22 cellular contexts compared by ENCODE assay signal in the genomic region with DNA sequence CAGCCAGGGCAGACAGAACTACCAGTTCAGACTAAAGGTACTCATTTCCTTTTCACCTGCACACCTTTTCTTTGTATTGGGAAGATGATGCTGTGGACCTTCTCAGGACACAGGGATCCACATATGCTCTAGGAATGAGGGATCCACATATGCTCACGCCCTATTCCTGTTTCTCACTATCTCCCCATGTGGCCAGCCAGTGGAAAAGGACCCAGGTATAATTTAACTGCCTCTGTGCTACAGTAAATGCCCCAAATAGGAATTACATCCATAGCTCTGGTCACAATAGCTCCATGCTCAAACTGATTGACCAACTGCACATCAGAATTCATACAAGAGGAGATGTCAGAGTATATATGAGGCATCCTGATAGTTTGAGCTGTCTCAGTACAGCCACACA. TPM values are rescaled to one million over a fixed set of nuclear protein-coding genes. Genes with fewer than 3 reads are reported as not detected.
A peak's percentile ranks its signal among the peaks of the same experiment; 100 is the strongest.
DNase-seq lines count a peak whose midpoint lies in the region; ATAC-seq, FAIRE-seq and TF ChIP-seq lines count a peak whose summit lies in the region.
"Had no signal": no experiment of that assay in that cellular context is flagged by ENCODE, and none has a peak within 500 bp of the region (broad histone marks: within the 10 kb centered on the region; RNA-seq: fewer than 3 reads in every experiment).

No MANE protein-coding gene starts in this region.

- H3K4me2 ChIP-seq in astrocyte (ENCODE audit: low read length), result peak overlapping the region; percentile 17

- no peaks in the 10 kb centered on the region for H3K9me3 ChIP-seq in BE2C
- no peaks in the 10 kb centered on the region for H3K9me3 ChIP-seq in astrocyte (ENCODE audit: insufficient read depth, low read depth, low read length)
- no peaks in the 10 kb centered on the region for H3K9me3 ChIP-seq in CD8-positive, alpha-beta T cell (ENCODE audit: low read length)
- H3K9me3 ChIP-seq in colonic mucosa, result no peaks in the 10 kb centered on the region
- H3K9me3 ChIP-seq: body of pancreas had no signal

- no peaks in the 10 kb centered on the region for H3K79me2 ChIP-seq in astrocyte (ENCODE audit: insufficient read depth, low read length)

- TF ChIP-seq CTCF in BE2C (IDR thresholded peaks at IDR 0.05; ENCODE audit: low read depth, low read length), result peak; percentile 3; the same call in 1 of the 2 replicates
- TF ChIP-seq CTCF in astrocyte (IDR thresholded peaks at IDR 0.05; ENCODE audit: insufficient read depth, low read depth, low read length), result no peak
- TF ChIP-seq CTCF in nephron (IDR thresholded peaks at IDR 0.05; ENCODE audit: unreplicated experiment in 3 of 3), result no peak
- TF ChIP-seq CTCF in CD8-positive, alpha-beta T cell (IDR thresholded peaks at IDR 0.05), result no peak
- no peak for TF ChIP-seq CTCF in colonic mucosa (IDR thresholded peaks at IDR 0.05)

- H3K4me1 ChIP-seq in BE2C (peaks cover 3% of the 10 kb centered on the region; the same call in 1 of the 2 replicates), astrocyte (ENCODE audit: insufficient read depth, low read length) (peaks cover 29% of the 10 kb centered on the region), colonic mucosa (no peaks in the 10 kb centered on the region)
- no peaks in the 10 kb centered on the region for H3K4me1 ChIP-seq in CD8-positive, alpha-beta T cell (ENCODE audit: insufficient read depth, low read length)

- H3K27me3 ChIP-seq in BE2C (no peaks in the 10 kb centered on the region), astrocyte (ENCODE audit: insufficient read depth, low read length) (no peaks in the 10 kb centered on the region), colonic mucosa (no peaks in the 10 kb centered on the region)
- no peaks in the 10 kb centered on the region for H3K27me3 ChIP-seq in CD8-positive, alpha-beta T cell (ENCODE audit: insufficient read depth, low read length)
- H3K27me3 ChIP-seq: body of pancreas had no signal

- no peak for TF ChIP-seq POLR2A in H54 (IDR thresholded peaks at IDR 0.05; ENCODE audit: low read depth, low read length)

- H2AFZ ChIP-seq in astrocyte (ENCODE audit: low read depth, low read length), result no peak overlapping the region

- no peak overlapping the region for H3K4me3 Mint-ChIP-seq in astrocyte (ENCODE audit: unreplicated experiment)
- H3K4me3 Mint-ChIP-seq in nephron, result no peak overlapping the region
- no peak overlapping the region for H3K4me3 Mint-ChIP-seq in CD8-positive, alpha-beta T cell
- H3K4me3 Mint-ChIP-seq: activated CD4-positive, alpha-beta T cell treated with anti-CD3 and anti-CD28 coated beads, Interleukin-2, amount 10 ng/mL, durations not matched to agents 24 days and 14 days; activated naive CD8-positive, alpha-beta T cell; activated T-helper 17 cell treated with anti-CD3 and anti-CD28 coated beads, Interleukin-2, amount 50 U/mL, for 72 hours; dendritic cell treated with granulocyte-macrophage colony-stimulating factor and Interleukin-4, amounts not matched to agents 40 ng/mL and 50 ng/mL, for 4 days; memory B cell had no signal

- ATAC-seq in CD8-positive, alpha-beta T cell, result no peak
- ATAC-seq: activated T-helper 17 cell treated with anti-CD3 and anti-CD28 coated beads, Interleukin-2, amount 50 U/mL, for 72 hours; body of pancreas had no signal

- H3K9ac ChIP-seq in astrocyte (ENCODE audit: low read length) (no peak overlapping the region), colonic mucosa (ENCODE audit: low read depth in 2 of 2, low read length in 2 of 2) (no peak overlapping the region)

- intact Hi-C loops in CD8-positive, alpha-beta T cell (cut with DNase I, micrococcal nuclease), result no loop called here
- intact Hi-C loops in colonic mucosa (cut with DNase I), result no loop called here

- H4K20me1 ChIP-seq in astrocyte (ENCODE audit: insufficient read depth, low read length), result no peaks in the 10 kb centered on the region

- H3K27me3 Mint-ChIP-seq in astrocyte (ENCODE audit: low read depth, unreplicated experiment), result no peaks in the 10 kb centered on the region
- peaks cover 3% of the 10 kb centered on the region for H3K27me3 Mint-ChIP-seq in nephron (ENCODE audit: low read depth)
- peaks cover 5% of the 10 kb centered on the region for H3K27me3 Mint-ChIP-seq in CD8-positive, alpha-beta T cell (ENCODE audit: low read depth)
- H3K27me3 Mint-ChIP-seq: activated CD4-positive, alpha-beta T cell treated with anti-CD3 and anti-CD28 coated beads, Interleukin-2, amount 10 ng/mL, durations not matched to agents 24 days and 14 days had no signal

- H3K36me3 ChIP-seq in BE2C, result no peaks in the 10 kb centered on the region
- H3K36me3 ChIP-seq in astrocyte (ENCODE audit: insufficient read depth, low read length), result no peaks in the 10 kb centered on the region
- H3K36me3 ChIP-seq in CD8-positive, alpha-beta T cell (ENCODE audit: insufficient read depth, low read length), result no peaks in the 10 kb centered on the region
- H3K36me3 ChIP-seq in colonic mucosa, result no peaks in the 10 kb centered on the region

- no peak overlapping the region for H3K4me3 ChIP-seq in BE2C (ENCODE audit: low read depth, low read length)
- H3K4me3 ChIP-seq in astrocyte (ENCODE audit: insufficient read depth, low read depth, low read length), result no peak overlapping the region
- no peak overlapping the region for H3K4me3 ChIP-seq in CD8-positive, alpha-beta T cell (ENCODE audit: low read depth, low read length)
- no peak overlapping the region for H3K4me3 ChIP-seq in colonic mucosa
- H3K4me3 ChIP-seq: body of pancreas had no signal

- H3K9me3 Mint-ChIP-seq in astrocyte (ENCODE audit: unreplicated experiment) (peaks cover 1% of the 10 kb centered on the region), nephron (no peaks in the 10 kb centered on the region)
- H3K9me3 Mint-ChIP-seq in CD8-positive, alpha-beta T cell, result no peaks in the 10 kb centered on the region
- H3K9me3 Mint-ChIP-seq: activated CD4-positive, alpha-beta T cell treated with anti-CD3 and anti-CD28 coated beads, Interleukin-2, amount 10 ng/mL, durations not matched to agents 24 days and 14 days; activated T-helper 17 cell treated with anti-CD3 and anti-CD28 coated beads, Interleukin-2, amount 50 U/mL, for 72 hours; memory B cell had no signal

- CTCF ChIA-PET in CD8-positive, alpha-beta T cell (lab: Charles Lee), result no interaction called here

- no peak for FAIRE-seq in astrocyte (lab: Jason Lieb, UNC)
- no peak for FAIRE-seq in H54 (lab: Jason Lieb, UNC)
- FAIRE-seq: D721Med had no signal

- H3K27ac ChIP-seq in astrocyte (ENCODE audit: low read depth, low read length), result peak overlapping the region; percentile 12
- no peak overlapping the region for H3K27ac ChIP-seq in CD8-positive, alpha-beta T cell (ENCODE audit: low read depth, low read length)
- H3K27ac ChIP-seq in colonic mucosa, result no peak overlapping the region

- H3K36me3 Mint-ChIP-seq in astrocyte (ENCODE audit: low read depth, unreplicated experiment) (peaks cover 5% of the 10 kb centered on the region), nephron (ENCODE audit: low read depth) (peaks cover 21% of the 10 kb centered on the region)
- no peaks in the 10 kb centered on the region for H3K36me3 Mint-ChIP-seq in CD8-positive, alpha-beta T cell
- H3K36me3 Mint-ChIP-seq: activated naive CD8-positive, alpha-beta T cell; memory B cell had no signal

- H3K4me1 Mint-ChIP-seq in astrocyte (ENCODE audit: low read depth, unreplicated experiment), result peaks cover 35% of the 10 kb centered on the region
- peaks cover 21% of the 10 kb centered on the region for H3K4me1 Mint-ChIP-seq in nephron
- no peaks in the 10 kb centered on the region for H3K4me1 Mint-ChIP-seq in CD8-positive, alpha-beta T cell (ENCODE audit: low read depth)
- H3K4me1 Mint-ChIP-seq: activated CD4-positive, alpha-beta T cell treated with anti-CD3 and anti-CD28 coated beads, Interleukin-2, amount 10 ng/mL, durations not matched to agents 24 days and 14 days; activated T-helper 17 cell treated with anti-CD3 and anti-CD28 coated beads, Interleukin-2, amount 50 U/mL, for 72 hours; memory B cell had no signal

- DNase-seq in BE2C, result no peak
- DNase-seq in HuH-7 (ENCODE audit: low spot score), result peak; percentile 10
- DNase-seq in astrocyte (ENCODE audit: low read depth), result no peak
- no peak for DNase-seq in CD8-positive, alpha-beta T cell
- DNase-seq in colonic mucosa, result no peak
- no peak for DNase-seq in cerebellar nuclear complex (lab: John Stamatoyannopoulos, UW)
- no peak for DNase-seq in H54 (ENCODE audit: insufficient read length, low spot score)
- DNase-seq: activated CD4-positive, alpha-beta T cell treated with anti-CD3 and anti-CD28 coated beads, Interleukin-2, amount 10 ng/mL, durations not matched to agents 24 days and 14 days; body of pancreas; C1 segment of cervical spinal cord; Karpas-422; NCI-H1694 treated with DMSO at 0.1 percent for 48 hours; NCI-H2171 treated with DMSO at 0.1 percent for 48 hours; nucleus accumbens; SHP77; T-helper 1 cell had no signal

- H3K27ac Mint-ChIP-seq in astrocyte (ENCODE audit: unreplicated experiment) (no peak overlapping the region), nephron (peak overlapping the region in 2 of 3 experiments; percentile 16 to 91)
- H3K27ac Mint-ChIP-seq in CD8-positive, alpha-beta T cell, result no peak overlapping the region
- H3K27ac Mint-ChIP-seq: activated CD4-positive, alpha-beta T cell treated with anti-CD3 and anti-CD28 coated beads, Interleukin-2, amount 10 ng/mL, durations not matched to agents 24 days and 14 days; activated naive CD8-positive, alpha-beta T cell; activated T-helper 17 cell treated with anti-CD3 and anti-CD28 coated beads, Interleukin-2, amount 50 U/mL, for 72 hours; memory B cell had no signal

- POLR2A ChIA-PET in CD8-positive, alpha-beta T cell (lab: Charles Lee), result no interaction called here

RNA-seq across cellular contexts. Expression of a gene that starts 43.8 kb away (rescaled TPM):
- polyA plus RNA-seq in BE2C (2012; ENCODE audit: insufficient read depth, insufficient read length, low read depth), result not detected
- total RNA-seq in astrocyte (3.5 and 4.9 TPM in 2 replicates), colonic mucosa (1 to 10 TPM; 1.5 to 1.8 TPM)
- not detected for total RNA-seq in CD8-positive, alpha-beta T cell
- total RNA-seq: activated CD4-positive, alpha-beta T cell treated with anti-CD3 and anti-CD28 coated beads, Interleukin-2, amount 10 ng/mL, durations not matched to agents 24 days and 14 days had no signal

Comparison
In these comparisons a context has a peak if more than half of its experiments do, and no peak if none do; other contexts are left out.
1. H3K27ac Mint-ChIP-seq: peak in nephron (2 of 3); none in astrocyte (single experiment) and CD8-positive, alpha-beta T cell (single experiment).